In the genomic region with DNA sequence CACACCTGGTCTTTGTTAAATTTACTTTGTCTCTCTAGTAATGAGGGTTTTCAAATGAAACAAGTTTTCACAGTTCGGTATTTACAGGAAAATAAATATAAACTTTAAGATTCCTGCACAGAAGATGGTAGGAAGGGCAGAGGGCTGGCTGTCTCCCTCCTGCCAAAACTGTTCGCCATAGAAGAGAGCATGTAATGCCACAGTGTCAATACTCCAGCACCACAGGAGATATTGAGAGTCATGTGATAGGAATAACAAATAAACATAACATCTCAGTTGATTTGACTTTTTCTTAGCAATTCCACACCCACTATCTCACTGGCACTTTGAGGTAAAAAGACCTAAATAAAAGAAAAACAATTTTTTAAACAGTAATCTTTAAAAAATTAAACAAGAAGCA, we compare ENCODE assay signal across 13 cellular contexts.
DNase-seq lines count a peak whose midpoint lies in the region; ATAC-seq, FAIRE-seq and TF ChIP-seq lines count a peak whose summit lies in the region.
"Had no signal": no experiment of that assay in that cellular context is flagged by ENCODE, and none has a peak within 500 bp of the region (broad histone marks: within the 10 kb centered on the region; RNA-seq: fewer than 3 reads in every experiment).

No MANE protein-coding gene starts in this region.

- peaks cover 35% of the 10 kb centered on the region for H3F3A ChIP-seq in neural progenitor cell (ENCODE audit: low read depth)

- in situ Hi-C loops in brain microvascular endothelial cell (cut with HindIII; ENCODE audit: low pct_ligation_motif_present, low sequenced_read_pairs), result loop anchor here (25.0 kb wide), 1 partner anchor 102 kb away; a partner anchor contains a TSS

- no peak overlapping the region for H3K4me3 ChIP-seq in CD4-positive, CD25-positive, alpha-beta regulatory T cell (ENCODE audit: low read depth, low read length)
- H3K4me3 ChIP-seq in brain microvascular endothelial cell (ENCODE audit: low read depth, low read length), result no peak overlapping the region
- no peak overlapping the region for H3K4me3 ChIP-seq in neural progenitor cell
- no peak overlapping the region for H3K4me3 ChIP-seq in kidney (ENCODE audit: low read length in 2 of 2)
- H3K4me3 ChIP-seq: testis had no signal

- no peak for DNase-seq in CD4-positive, CD25-positive, alpha-beta regulatory T cell
- DNase-seq in brain microvascular endothelial cell (no peak), neural progenitor cell (ENCODE audit: low spot score) (no peak), kidney (no peak), SW480 (ENCODE audit: low spot score) (no peak), DMS153 (lab: John Stamatoyannopoulos, UW) (no peak), DMS153 treated with DMSO at 0.1 percent for 48 hours (lab: John Stamatoyannopoulos, UW; ENCODE audit: unreplicated experiment) (no peak)
- DNase-seq: activated effector memory CD4-positive, alpha-beta T cell treated with anti-CD3 and anti-CD28 coated beads, Interleukin-2, amount 50 U/mL, for 16 hours; DMS53 had no signal

- no peaks in the 10 kb centered on the region for H3K9me3 ChIP-seq in CD4-positive, CD25-positive, alpha-beta regulatory T cell (ENCODE audit: control insufficient read depth in 2 of 2, low read length in 2 of 2)
- H3K9me3 ChIP-seq in KOPT-K1 (ENCODE audit: insufficient read depth, low read length, poor library complexity, severe bottlenecking) (no peaks in the 10 kb centered on the region), neural progenitor cell (ENCODE audit: low read depth) (no peaks in the 10 kb centered on the region), kidney (ENCODE audit: control insufficient read depth in 1 of 2, low read length in 2 of 2) (no peaks in the 10 kb centered on the region)
- H3K9me3 ChIP-seq: neutrophil, testis had no signal

- H4K20me1 ChIP-seq in neural progenitor cell (ENCODE audit: low read depth), result no peaks in the 10 kb centered on the region

- H3K27ac Mint-ChIP-seq in CD4-positive, CD25-positive, alpha-beta regulatory T cell, result peak overlapping the region; percentile 70 to 92 (median 90)
- peak overlapping the region; percentile 79 for H3K27ac Mint-ChIP-seq in neural progenitor cell

- H3K9me3 Mint-ChIP-seq in CD4-positive, CD25-positive, alpha-beta regulatory T cell, result peaks cover 0 to 2% (median 0%) of the 10 kb centered on the region in 7 donors
- peaks cover 14% of the 10 kb centered on the region for H3K9me3 Mint-ChIP-seq in neural progenitor cell

- intact Hi-C loops in kidney (cut with DNase I), result no loop called here

- H3K9ac ChIP-seq in neural progenitor cell (no peak overlapping the region), kidney (ENCODE audit: low read length in 2 of 2) (no peak overlapping the region)

- no peaks in the 10 kb centered on the region for H3K27me3 ChIP-seq in CD4-positive, CD25-positive, alpha-beta regulatory T cell (ENCODE audit: control insufficient read depth, insufficient read depth, low read length)
- no peaks in the 10 kb centered on the region for H3K27me3 ChIP-seq in brain microvascular endothelial cell (replicated peaks)
- H3K27me3 ChIP-seq in neural progenitor cell, result no peaks in the 10 kb centered on the region
- H3K27me3 ChIP-seq: neutrophil, testis had no signal

- peaks cover 45% of the 10 kb centered on the region for H3K4me1 ChIP-seq in CD4-positive, CD25-positive, alpha-beta regulatory T cell (ENCODE audit: control insufficient read depth, insufficient read depth, low read length, poor library complexity, severe bottlenecking)
- H3K4me1 ChIP-seq in neural progenitor cell (peaks cover 29% of the 10 kb centered on the region), kidney (ENCODE audit: control insufficient read depth in 1 of 2, insufficient read depth in 1 of 2, low read depth in 1 of 2, low read length in 2 of 2) (peaks cover 2 to 7% of the 10 kb centered on the region in 2 donors)

- H3K79me2 ChIP-seq in neural progenitor cell (ENCODE audit: low read depth), result peaks cover 32% of the 10 kb centered on the region

- no peak overlapping the region for H3K27ac ChIP-seq in CD4-positive, CD25-positive, alpha-beta regulatory T cell (ENCODE audit: insufficient read depth, low read length, poor library complexity, severe bottlenecking)
- H3K27ac ChIP-seq in KOPT-K1 (ENCODE audit: low read depth, low read length, poor library complexity, severe bottlenecking), result peak overlapping the region; percentile 74
- peak overlapping the region; percentile 42 for H3K27ac ChIP-seq in brain microvascular endothelial cell
- H3K27ac ChIP-seq in neural progenitor cell, result no peak overlapping the region
- H3K27ac ChIP-seq in kidney (ENCODE audit: low read depth in 2 of 2, low read length in 2 of 2), result no peak overlapping the region

- peak overlapping the region in 2 of 4 donors; percentile 41 to 44 for H3K4me3 Mint-ChIP-seq in CD4-positive, CD25-positive, alpha-beta regulatory T cell
- H3K4me3 Mint-ChIP-seq in neural progenitor cell, result peak overlapping the region; percentile 48

- ATAC-seq in CD4-positive, CD25-positive, alpha-beta regulatory T cell (ENCODE audit: low read depth in 2 of 2), result no peak

- H3K36me3 ChIP-seq in CD4-positive, CD25-positive, alpha-beta regulatory T cell (ENCODE audit: control insufficient read depth, insufficient read depth, low read length), result no peaks in the 10 kb centered on the region
- H3K36me3 ChIP-seq in KOPT-K1 (ENCODE audit: insufficient read depth, low read length), result no peaks in the 10 kb centered on the region
- no peaks in the 10 kb centered on the region for H3K36me3 ChIP-seq in brain microvascular endothelial cell (replicated peaks)
- H3K36me3 ChIP-seq in neural progenitor cell, result no peaks in the 10 kb centered on the region
- no peaks in the 10 kb centered on the region for H3K36me3 ChIP-seq in kidney (ENCODE audit: control insufficient read depth in 1 of 2, insufficient read depth in 2 of 2, low read length in 2 of 2)
- H3K36me3 ChIP-seq: neutrophil had no signal

- no peaks in the 10 kb centered on the region for H3K36me3 Mint-ChIP-seq in CD4-positive, CD25-positive, alpha-beta regulatory T cell
- H3K36me3 Mint-ChIP-seq in neural progenitor cell, result peaks cover 7% of the 10 kb centered on the region

- no peak overlapping the region for H2AFZ ChIP-seq in neural progenitor cell (replicated peaks)

- no peaks in the 10 kb centered on the region for H3K27me3 Mint-ChIP-seq in CD4-positive, CD25-positive, alpha-beta regulatory T cell
- peaks cover 2% of the 10 kb centered on the region for H3K27me3 Mint-ChIP-seq in neural progenitor cell (ENCODE audit: insufficient read depth, low read depth)

- TF ChIP-seq CTCF in brain microvascular endothelial cell (IDR thresholded peaks at IDR 0.05; ENCODE audit: low read depth, low read length, missing control alignments), result no peak
- no peak for TF ChIP-seq CTCF in neural progenitor cell (IDR thresholded peaks at IDR 0.05)
- no peak for TF ChIP-seq CTCF in kidney (IDR thresholded peaks at IDR 0.05; ENCODE audit: borderline replicate concordance, extremely low read depth, insufficient read depth)

- no peak for FAIRE-seq in kidney (lab: Jason Lieb, UNC)
- FAIRE-seq: endometrium had no signal

- H3K4me1 Mint-ChIP-seq in CD4-positive, CD25-positive, alpha-beta regulatory T cell, result peaks cover 26 to 60% (median 52%) of the 10 kb centered on the region in 4 donors
- H3K4me1 Mint-ChIP-seq in neural progenitor cell, result peaks cover 40% of the 10 kb centered on the region

- H3K4me2 ChIP-seq in neural progenitor cell, result no peak overlapping the region

Comparison
In these comparisons a context has a peak if more than half of its experiments do, and no peak if none do; other contexts are left out.
1. H3K27ac ChIP-seq: peak in KOPT-K1 (single experiment) and brain microvascular endothelial cell (single experiment); none in CD4-positive, CD25-positive, alpha-beta regulatory T cell (single experiment), neural progenitor cell (single experiment) and kidney (0 of 2).